Comparison of ENCODE assay signal across 23 cellular contexts in genomic region chr13:24916464-24916863, GRCh38.
"Had no signal": no experiment of that assay in that cellular context is flagged by ENCODE, and none has a peak within 500 bp of the region (broad histone marks: within the 10 kb centered on the region; RNA-seq: fewer than 3 reads in every experiment).

No MANE protein-coding gene starts in this region.

- H3K27me3 Mint-ChIP-seq: dendritic cell treated with granulocyte-macrophage colony-stimulating factor and Interleukin-4, amounts not matched to agents 40 ng/mL and 50 ng/mL, for 4 days; effector memory CD8-positive, alpha-beta T cell; stimulated activated naive B cell treated with anti-CD40 and anti-IgM and Interleukin-4, amounts not matched to agents 10 μg/mL and 1 μg/mL and 100 μg/mL, for 72 hours had no signal

- H3K36me3 ChIP-seq: neutrophil, thoracic aorta had no signal

- ATAC-seq: effector memory CD8-positive, alpha-beta T cell; naive thymus-derived CD8-positive, alpha-beta T cell; psoas muscle; sciatic nerve had no signal

- H3K27ac Mint-ChIP-seq: dendritic cell treated with granulocyte-macrophage colony-stimulating factor and Interleukin-4, amounts not matched to agents 40 ng/mL and 50 ng/mL, for 4 days; effector memory CD8-positive, alpha-beta T cell; stimulated activated naive B cell treated with anti-CD40 and anti-IgM and Interleukin-4, amounts not matched to agents 10 μg/mL and 1 μg/mL and 100 μg/mL, for 72 hours had no signal

- H3K4me1 Mint-ChIP-seq: naive thymus-derived CD8-positive, alpha-beta T cell had no signal

- H3K9me3 Mint-ChIP-seq: dendritic cell treated with granulocyte-macrophage colony-stimulating factor and Interleukin-4, amounts not matched to agents 40 ng/mL and 50 ng/mL, for 4 days; effector memory CD8-positive, alpha-beta T cell; naive thymus-derived CD8-positive, alpha-beta T cell; stimulated activated naive B cell treated with anti-CD40 and anti-IgM and Interleukin-4, amounts not matched to agents 10 μg/mL and 1 μg/mL and 100 μg/mL, for 72 hours had no signal

- H3K9me3 ChIP-seq: esophagus muscularis mucosa, neutrophil, psoas muscle, spleen, stomach, thoracic aorta had no signal

- H3K4me3 Mint-ChIP-seq: dendritic cell treated with granulocyte-macrophage colony-stimulating factor and Interleukin-4, amounts not matched to agents 40 ng/mL and 50 ng/mL, for 4 days; effector memory CD8-positive, alpha-beta T cell; naive thymus-derived CD8-positive, alpha-beta T cell; stimulated activated naive B cell treated with anti-CD40 and anti-IgM and Interleukin-4, amounts not matched to agents 10 μg/mL and 1 μg/mL and 100 μg/mL, for 72 hours had no signal

- H3K4me1 ChIP-seq: psoas muscle had no signal

- DNase-seq: effector memory CD8-positive, alpha-beta T cell; foreskin melanocyte; head of caudate nucleus; hippocampal formation; kidney glomerular epithelial cell; mammary epithelial cell; naive thymus-derived CD8-positive, alpha-beta T cell; psoas muscle; retina; spleen; stimulated activated CD4-positive, alpha-beta T cell treated with anti-CD3 and anti-CD28 coated beads, Interleukin-15, amount 100 ng/mL, for 24 hours; stimulated activated CD4-positive, alpha-beta T cell treated with anti-CD3 and anti-CD28 coated beads, Interleukin-1b, Interleukin-23, amount 100 ng/mL, for 48 hours; stimulated activated CD4-positive, alpha-beta T cell treated with anti-CD3 and anti-CD28 coated beads, Interleukin-4, amount 100 ng/mL, for 24 hours; stimulated activated naive B cell treated with anti-CD40 and anti-IgM and Interleukin-4, amounts not matched to agents 10 μg/mL and 1 μg/mL and 100 μg/mL, for 72 hours; stomach; substantia nigra; trophoblast cell had no signal

- H3K27ac ChIP-seq: epithelial cell of prostate, esophagus muscularis mucosa, neutrophil, psoas muscle, spleen, stomach, thoracic aorta had no signal

- H3K27me3 ChIP-seq: esophagus muscularis mucosa, neutrophil, spleen, stomach had no signal

- H3K4me3 ChIP-seq: esophagus muscularis mucosa, psoas muscle, spleen, stomach, thoracic aorta had no signal
